ENCODE assay signal across 21 cellular contexts in genomic region chr2:208698114-208698513, GRCh38.
DNase-seq lines count a peak whose midpoint lies in the region; ATAC-seq and TF ChIP-seq lines count a peak whose summit lies in the region.
"Had no signal": no experiment of that assay in that cellular context is flagged by ENCODE, and none has a peak within 500 bp of the region (broad histone marks: within the 10 kb centered on the region; RNA-seq: fewer than 3 reads in every experiment).

No MANE protein-coding gene starts in this region.

- H2AFZ ChIP-seq in smooth muscle cell (ENCODE audit: low read depth), result no peak overlapping the region

- H3K9ac ChIP-seq in smooth muscle cell (ENCODE audit: low read depth), result no peak overlapping the region

- H3K9me3 ChIP-seq in smooth muscle cell (replicated peaks; ENCODE audit: low read depth), result no peaks in the 10 kb centered on the region
- no peaks in the 10 kb centered on the region for H3K9me3 ChIP-seq in uterus
- H3K9me3 ChIP-seq: MG63 had no signal

- H3K9me3 Mint-ChIP-seq in WTC11, result no peaks in the 10 kb centered on the region

- no peak for TF ChIP-seq CTCF in WTC11 (IDR thresholded peaks at IDR 0.05)
- TF ChIP-seq CTCF in smooth muscle cell (IDR thresholded peaks at IDR 0.05; ENCODE audit: borderline replicate concordance, insufficient read depth, poor library complexity, severe bottlenecking), result no peak
- no peak for TF ChIP-seq CTCF in uterus (IDR thresholded peaks at IDR 0.05)

- no peak overlapping the region for H3K4me3 ChIP-seq in H7 (ENCODE audit: insufficient read depth, low read depth, low read length)
- no peak overlapping the region for H3K4me3 ChIP-seq in smooth muscle cell
- no peak overlapping the region for H3K4me3 ChIP-seq in uterus
- H3K4me3 ChIP-seq: MG63, SK-N-MC had no signal

- H3K36me3 ChIP-seq in H7 (replicated peaks; ENCODE audit: control insufficient read depth, insufficient read depth, low read length) (no peaks in the 10 kb centered on the region), smooth muscle cell (ENCODE audit: low read depth) (no peaks in the 10 kb centered on the region), uterus (no peaks in the 10 kb centered on the region)
- H3K36me3 ChIP-seq: MG63 had no signal

- no peaks in the 10 kb centered on the region for H3K27me3 ChIP-seq in H7 (ENCODE audit: control insufficient read depth, insufficient read depth, low read length)
- H3K27me3 ChIP-seq in smooth muscle cell (ENCODE audit: low read depth), result no peaks in the 10 kb centered on the region
- H3K27me3 ChIP-seq in uterus, result no peaks in the 10 kb centered on the region
- H3K27me3 ChIP-seq: MG63 had no signal

- no peak overlapping the region for H3K27ac Mint-ChIP-seq in WTC11
- H3K27ac Mint-ChIP-seq: B cell; CD8-positive, alpha-beta T cell had no signal

- H3K4me2 ChIP-seq in smooth muscle cell, result peak overlapping the region; percentile 64

- H3K36me3 Mint-ChIP-seq in WTC11, result no peaks in the 10 kb centered on the region
- H3K36me3 Mint-ChIP-seq: CD8-positive, alpha-beta T cell had no signal

- H3K4me1 Mint-ChIP-seq in WTC11, result peaks cover 17% of the 10 kb centered on the region
- H3K4me1 Mint-ChIP-seq: B cell had no signal

- no peaks in the 10 kb centered on the region for H4K20me1 ChIP-seq in smooth muscle cell (ENCODE audit: low read depth)

- POLR2A ChIA-PET in WTC11 (lab: Charles Lee), result no interaction called here

- CTCF ChIA-PET in WTC11 (lab: Charles Lee), result interaction anchor here (1.0 kb wide), 1 partner anchor 291 kb away, joined by 3 read pairs; no protein-coding TSS in a partner anchor

- H3K79me2 ChIP-seq in smooth muscle cell (ENCODE audit: low read depth), result no peaks in the 10 kb centered on the region

- H3K4me3 Mint-ChIP-seq in WTC11, result no peak overlapping the region
- H3K4me3 Mint-ChIP-seq: B cell; CD8-positive, alpha-beta T cell had no signal

- intact Hi-C loops in uterus (cut with DNase I; ENCODE audit: low total_unique reads), result no loop called here

- DNase-seq in H7, result peak; percentile 14
- no peak for DNase-seq in WTC11 (ENCODE audit: low spot score)
- DNase-seq in iPS-NIHi11 (ENCODE audit: low spot score), result peak; percentile 26
- no peak for DNase-seq in smooth muscle cell (lab: John Stamatoyannopoulos, UW; ENCODE audit: unreplicated experiment)
- DNase-seq in RPMI8226, result no peak
- DNase-seq in uterus, result no peak
- DNase-seq: CD8-positive, alpha-beta T cell; DMS79 treated with DMSO at 0.1 percent for 48 hours; HCEC 1CT; KBM-7; MG63; NCI-H2029; NCI-H226; NCI-H510A; NCI-H748 treated with DMSO at 0.1 percent for 48 hours; NK-92 treated with Interleukin-12 subunit alpha and Interleukin-12 subunit beta, amount 100 ng/mL, for 24 hours; SIG-M5 had no signal

- no peaks in the 10 kb centered on the region for H3K27me3 Mint-ChIP-seq in WTC11 (ENCODE audit: low read depth)
- H3K27me3 Mint-ChIP-seq: B cell had no signal

- TF ChIP-seq POLR2A in uterus (IDR thresholded peaks at IDR 0.05), result no peak

- ATAC-seq in WTC11, result peak; percentile 97
- no peak for ATAC-seq in HG02884 (IDR thresholded peaks at IDR 0.05; ENCODE audit: unreplicated experiment)
- ATAC-seq: CD8-positive, alpha-beta T cell had no signal

- H3K27ac ChIP-seq in smooth muscle cell (ENCODE audit: low read depth), result peak overlapping the region; percentile 42
- no peak overlapping the region for H3K27ac ChIP-seq in uterus
- H3K27ac ChIP-seq: C4-2B, SK-N-MC had no signal

- H3K4me1 ChIP-seq in smooth muscle cell (ENCODE audit: low read depth), result peaks cover 20% of the 10 kb centered on the region
- no peaks in the 10 kb centered on the region for H3K4me1 ChIP-seq in uterus

- no peaks in the 10 kb centered on the region for H3F3A ChIP-seq in smooth muscle cell (ENCODE audit: low read depth)

TF ChIP-seq in WTC11, 78 proteins besides CTCF, POLR2A, EP300 and RAD21:
- TF ChIP-seq, protein P1, sequence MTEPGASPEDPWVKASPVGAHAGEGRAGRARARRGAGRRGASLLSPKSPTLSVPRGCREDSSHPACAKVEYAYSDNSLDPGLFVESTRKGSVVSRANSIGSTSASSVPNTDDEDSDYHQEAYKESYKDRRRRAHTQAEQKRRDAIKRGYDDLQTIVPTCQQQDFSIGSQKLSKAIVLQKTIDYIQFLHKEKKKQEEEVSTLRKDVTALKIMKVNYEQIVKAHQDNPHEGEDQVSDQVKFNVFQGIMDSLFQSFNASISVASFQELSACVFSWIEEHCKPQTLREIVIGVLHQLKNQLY (CRISPR knock-in tag; IDR thresholded peaks at IDR 0.05), result no peak
- TF ChIP-seq RORB (CRISPR knock-in tag; IDR thresholded peaks at IDR 0.05) (no peak), USF2 (CRISPR knock-in tag; IDR thresholded peaks at IDR 0.05) (no peak), SP1 (CRISPR knock-in tag; conservative IDR thresholded peaks at IDR 0.05) (no peak), ETV6 (CRISPR knock-in tag; IDR thresholded peaks at IDR 0.05) (no peak), ZNF423 (CRISPR knock-in tag; IDR thresholded peaks at IDR 0.05) (no peak), MYBL2 (CRISPR knock-in tag; IDR thresholded peaks at IDR 0.05) (no peak), E2F5 (CRISPR knock-in tag; IDR thresholded peaks at IDR 0.05) (no peak)
- TF ChIP-seq, protein P2, sequence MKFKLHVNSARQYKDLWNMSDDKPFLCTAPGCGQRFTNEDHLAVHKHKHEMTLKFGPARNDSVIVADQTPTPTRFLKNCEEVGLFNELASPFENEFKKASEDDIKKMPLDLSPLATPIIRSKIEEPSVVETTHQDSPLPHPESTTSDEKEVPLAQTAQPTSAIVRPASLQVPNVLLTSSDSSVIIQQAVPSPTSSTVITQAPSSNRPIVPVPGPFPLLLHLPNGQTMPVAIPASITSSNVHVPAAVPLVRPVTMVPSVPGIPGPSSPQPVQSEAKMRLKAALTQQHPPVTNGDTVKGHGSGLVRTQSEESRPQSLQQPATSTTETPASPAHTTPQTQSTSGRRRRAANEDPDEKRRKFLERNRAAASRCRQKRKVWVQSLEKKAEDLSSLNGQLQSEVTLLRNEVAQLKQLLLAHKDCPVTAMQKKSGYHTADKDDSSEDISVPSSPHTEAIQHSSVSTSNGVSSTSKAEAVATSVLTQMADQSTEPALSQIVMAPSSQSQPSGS (CRISPR knock-in tag; IDR thresholded peaks at IDR 0.05; ENCODE audit: borderline replicate concordance, low read depth), result no peak
- TF ChIP-seq, protein P3, sequence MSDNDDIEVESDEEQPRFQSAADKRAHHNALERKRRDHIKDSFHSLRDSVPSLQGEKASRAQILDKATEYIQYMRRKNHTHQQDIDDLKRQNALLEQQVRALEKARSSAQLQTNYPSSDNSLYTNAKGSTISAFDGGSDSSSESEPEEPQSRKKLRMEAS (CRISPR knock-in tag; IDR thresholded peaks at IDR 0.05), result no peak

Comparison
In these comparisons a context has a peak if more than half of its experiments do, and no peak if none do; other contexts are left out.
1. DNase-seq: peak in H7 (single experiment) and iPS-NIHi11 (single experiment); none in WTC11 (single experiment), smooth muscle cell (single experiment), RPMI8226 (single experiment) and uterus (0 of 2).